ENCODE assay signal across 1 cellular context in the genomic region with DNA sequence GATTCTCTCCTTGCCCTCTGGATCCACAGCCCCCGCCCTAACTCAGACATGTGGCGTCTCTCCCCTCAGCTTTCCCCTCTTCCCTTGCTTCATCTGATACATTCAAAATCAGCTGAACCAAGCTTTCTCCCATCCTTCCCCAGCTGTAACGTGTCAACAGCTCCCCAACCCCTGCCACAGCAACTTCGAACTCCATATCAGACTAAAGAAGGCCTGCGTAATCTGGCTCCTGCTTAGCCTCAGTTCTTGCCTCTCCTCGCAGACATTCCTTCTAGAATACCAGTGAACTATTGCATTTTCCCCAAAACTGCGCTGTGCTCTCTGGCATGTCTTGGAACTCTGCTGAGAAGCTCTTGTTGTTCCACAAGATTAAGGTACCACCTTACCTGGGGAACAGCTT.
TF ChIP-seq lines count a peak whose summit lies in the region.

No MANE protein-coding gene starts in this region.

TF ChIP-seq in IMR-90, 13 proteins besides CTCF, POLR2A, EP300 and RAD21:
- no peak for TF ChIP-seq RCOR1 (IDR thresholded peaks at IDR 0.05; ENCODE audit: insufficient replicate concordance, low read length)
- TF ChIP-seq FOS (IDR thresholded peaks at IDR 0.05; ENCODE audit: low read depth, low read length) = no peak
- TF ChIP-seq, protein P1, sequence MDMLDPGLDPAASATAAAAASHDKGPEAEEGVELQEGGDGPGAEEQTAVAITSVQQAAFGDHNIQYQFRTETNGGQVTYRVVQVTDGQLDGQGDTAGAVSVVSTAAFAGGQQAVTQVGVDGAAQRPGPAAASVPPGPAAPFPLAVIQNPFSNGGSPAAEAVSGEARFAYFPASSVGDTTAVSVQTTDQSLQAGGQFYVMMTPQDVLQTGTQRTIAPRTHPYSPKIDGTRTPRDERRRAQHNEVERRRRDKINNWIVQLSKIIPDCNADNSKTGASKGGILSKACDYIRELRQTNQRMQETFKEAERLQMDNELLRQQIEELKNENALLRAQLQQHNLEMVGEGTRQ (IDR thresholded peaks at IDR 0.05; ENCODE audit: low read depth, low read length) = no peak
- no peak for TF ChIP-seq MXI1 (IDR thresholded peaks at IDR 0.05; ENCODE audit: borderline replicate concordance, low read depth, low read length)
- TF ChIP-seq MAFK (IDR thresholded peaks at IDR 0.05; ENCODE audit: low read depth, low read length) = no peak
- no peak for TF ChIP-seq MAZ (IDR thresholded peaks at IDR 0.05; ENCODE audit: borderline replicate concordance, low read depth, low read length)
- no peak for TF ChIP-seq CHD1 (IDR thresholded peaks at IDR 0.05; ENCODE audit: low read depth, low read length)
- no peak for TF ChIP-seq BHLHE40 (IDR thresholded peaks at IDR 0.05; ENCODE audit: low read depth, low read length)
- no peak for TF ChIP-seq SMC3 (IDR thresholded peaks at IDR 0.05; ENCODE audit: low read depth, low read length)
- TF ChIP-seq, protein P2, sequence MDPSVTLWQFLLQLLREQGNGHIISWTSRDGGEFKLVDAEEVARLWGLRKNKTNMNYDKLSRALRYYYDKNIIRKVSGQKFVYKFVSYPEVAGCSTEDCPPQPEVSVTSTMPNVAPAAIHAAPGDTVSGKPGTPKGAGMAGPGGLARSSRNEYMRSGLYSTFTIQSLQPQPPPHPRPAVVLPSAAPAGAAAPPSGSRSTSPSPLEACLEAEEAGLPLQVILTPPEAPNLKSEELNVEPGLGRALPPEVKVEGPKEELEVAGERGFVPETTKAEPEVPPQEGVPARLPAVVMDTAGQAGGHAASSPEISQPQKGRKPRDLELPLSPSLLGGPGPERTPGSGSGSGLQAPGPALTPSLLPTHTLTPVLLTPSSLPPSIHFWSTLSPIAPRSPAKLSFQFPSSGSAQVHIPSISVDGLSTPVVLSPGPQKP (IDR thresholded peaks at IDR 0.05; ENCODE audit: borderline replicate concordance, low read depth, low read length) = no peak
- TF ChIP-seq RFX5 (IDR thresholded peaks at IDR 0.05; ENCODE audit: low read depth, low read length) = no peak
- no peak for TF ChIP-seq CEBPB (IDR thresholded peaks at IDR 0.05; ENCODE audit: low read depth, low read length)
TF ChIP-seq in IMR-90: peak in this region for 0.
